In the genomic region with DNA sequence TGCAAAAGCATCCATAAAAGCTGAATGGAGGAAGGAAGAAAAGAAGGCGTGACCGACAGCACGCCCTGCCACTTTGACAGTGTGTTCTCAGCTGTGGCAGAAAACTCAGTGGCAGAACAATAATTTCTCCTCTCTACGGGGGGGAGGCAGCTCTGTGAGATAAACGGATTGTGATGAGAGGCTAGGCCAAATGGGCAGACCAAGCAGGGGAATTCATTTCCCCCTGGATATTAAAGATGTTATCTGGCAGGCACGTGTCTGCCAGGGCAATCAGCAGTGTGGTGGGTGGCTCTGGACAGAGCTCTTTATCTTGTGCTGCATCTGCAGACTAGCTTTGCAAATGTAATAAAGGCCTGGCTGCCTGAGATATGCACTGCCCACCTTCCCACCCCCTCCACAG, we compare ENCODE assay signal across 13 cellular contexts. TPM values are rescaled to one million over a fixed set of nuclear protein-coding genes. Genes with fewer than 3 reads are reported as not detected.
DNase-seq lines count a peak whose midpoint lies in the region; ATAC-seq and TF ChIP-seq lines count a peak whose summit lies in the region.
"Had no signal": no experiment of that assay in that cellular context is flagged by ENCODE, and none has a peak within 500 bp of the region (broad histone marks: within the 10 kb centered on the region; RNA-seq: fewer than 3 reads in every experiment).

No MANE protein-coding gene starts in this region.

- TF ChIP-seq CTCF in GM23338 (conservative IDR thresholded peaks at IDR 0.05; ENCODE audit: low read depth in 2 of 2) (no peak), thyroid gland (IDR thresholded peaks at IDR 0.05) (no peak)

- H3K4me2 ChIP-seq in BLaER1 (peak overlapping the region; percentile 47), GM23338 (no peak overlapping the region)

- WGBS in thyroid gland, 2 donors = 52 to 72% methylated on average over 6 of the region's 6 CpGs

- no peak overlapping the region for H3K4me3 Mint-ChIP-seq in GM23338
- H3K4me3 Mint-ChIP-seq in immature natural killer cell = peak overlapping the region; percentile 6 to 62 (median 52)

- H3K27ac Mint-ChIP-seq in GM23338 (0 out of 2 replicates have a peak overlapping the region, but pooled peaks have one; percentile 0), immature natural killer cell (peak overlapping the region in 5 of 6 donors; percentile 12 to 90 (median 16))

- no peaks in the 10 kb centered on the region for H3K9me3 Mint-ChIP-seq in GM23338
- H3K9me3 Mint-ChIP-seq in immature natural killer cell = no peaks in the 10 kb centered on the region

- intact Hi-C loops in thyroid gland (cut with DNase I) = no loop called here

- H3K9ac ChIP-seq in BLaER1 (0 out of 2 replicates have a peak overlapping the region, but pooled peaks have one; percentile 38), SK-N-MC (ENCODE audit: insufficient read length) (no peak overlapping the region)

- H3K4me3 ChIP-seq in BLaER1 (no peak overlapping the region), GM23338 (no peak overlapping the region), SK-N-MC (no peak overlapping the region), thyroid gland (replicated peaks in 1 of 3) (no peak overlapping the region)
- H3K4me3 ChIP-seq: GM12878 had no signal

- H3K36me3 Mint-ChIP-seq in GM23338 (ENCODE audit: low read depth) (peaks cover 1% of the 10 kb centered on the region; the same call in 2 of the 3 replicates), immature natural killer cell (peaks cover 0 to 14% (median 9%) of the 10 kb centered on the region in 3 donors)

- H3K79me2 ChIP-seq in GM23338 (replicated peaks; ENCODE audit: insufficient read depth) = peaks cover 24% of the 10 kb centered on the region

- H3K36me3 ChIP-seq in BLaER1 (peaks cover 14% of the 10 kb centered on the region), GM23338 (ENCODE audit: insufficient read depth) (no peaks in the 10 kb centered on the region; the same call in 1 of the 2 replicates), SK-N-MC (ENCODE audit: insufficient read depth, low read length) (peaks cover 5% of the 10 kb centered on the region; the same call in 1 of the 2 replicates), thyroid gland (peaks cover 0 to under 1% of the 10 kb centered on the region in 2 donors)

- DNase-seq in GM23338 (ENCODE audit: low spot score) = no peak
- DNase-seq in SK-N-MC (ENCODE audit: low read depth, low spot score) = no peak
- DNase-seq in immature natural killer cell = no peak
- no peak for DNase-seq in thyroid gland
- no peak for DNase-seq in EL
- DNase-seq in cerebellar nuclear complex (lab: John Stamatoyannopoulos, UW) = no peak
- DNase-seq: activated CD8-positive, alpha-beta memory T cell treated with anti-CD3 and anti-CD28 coated beads for 24 hours; hippocampal formation; Kasumi-1; NCI-H510A treated with DMSO at 0.1 percent for 48 hours had no signal

- H3K27me3 ChIP-seq in BLaER1 = no peaks in the 10 kb centered on the region
- no peaks in the 10 kb centered on the region for H3K27me3 ChIP-seq in GM23338 (ENCODE audit: insufficient read depth)
- no peaks in the 10 kb centered on the region for H3K27me3 ChIP-seq in thyroid gland

- H3K27ac ChIP-seq in BLaER1 = peak overlapping the region; percentile 22; the same call in 1 of the 2 replicates
- no peak overlapping the region for H3K27ac ChIP-seq in GM23338 (ENCODE audit: low read depth)
- peak overlapping the region; percentile 56 for H3K27ac ChIP-seq in SK-N-MC
- no peak overlapping the region for H3K27ac ChIP-seq in thyroid gland

- 0 out of 2 replicates have a peak, but pooled peaks cover 3% of the 10 kb centered on the region for H3F3A ChIP-seq in GM23338 (replicated peaks; ENCODE audit: low read depth)

- no peak for ATAC-seq in GM23338
- ATAC-seq in GM21367 (IDR thresholded peaks at IDR 0.05; ENCODE audit: unreplicated experiment) = no peak
- ATAC-seq: GM12878 had no signal

- H4K20me1 ChIP-seq in BLaER1 (peaks cover 6% of the 10 kb centered on the region; the same call in 1 of the 2 replicates), GM23338 (replicated peaks; ENCODE audit: insufficient read depth) (no peaks in the 10 kb centered on the region)

- H3K9me2 ChIP-seq in GM23338 (ENCODE audit: insufficient read depth) = no peaks in the 10 kb centered on the region

- H3K9me3 ChIP-seq in BLaER1 (no peaks in the 10 kb centered on the region), SK-N-MC (ENCODE audit: low read depth, low read length) (no peaks in the 10 kb centered on the region), thyroid gland (no peaks in the 10 kb centered on the region)

- no peak for TF ChIP-seq POLR2A in thyroid gland (IDR thresholded peaks at IDR 0.05)

- H3K27me3 Mint-ChIP-seq in GM23338 (ENCODE audit: insufficient read depth, low read depth, poor library complexity) = peaks cover 4% of the 10 kb centered on the region
- H3K27me3 Mint-ChIP-seq in immature natural killer cell (ENCODE audit: low read depth in 3 of 3) = peaks cover 7 to 14% (median 11%) of the 10 kb centered on the region in 3 donors

- H3K4me1 Mint-ChIP-seq in GM23338 = peaks cover 16% of the 10 kb centered on the region
- peaks cover 32% of the 10 kb centered on the region in 2 donors for H3K4me1 Mint-ChIP-seq in immature natural killer cell

- H3K4me1 ChIP-seq in BLaER1 (peaks cover 62% of the 10 kb centered on the region), GM23338 (ENCODE audit: insufficient read depth) (no peaks in the 10 kb centered on the region; the same call in 1 of the 2 replicates), thyroid gland (peaks cover 6 to 7% of the 10 kb centered on the region in 2 donors)

- H2AFZ ChIP-seq in GM23338 = peak overlapping the region; percentile 28; the same call in 1 of the 2 replicates

TF ChIP-seq in GM23338, 12 proteins besides CTCF, POLR2A, EP300 and RAD21:
- TF ChIP-seq, protein P1, sequence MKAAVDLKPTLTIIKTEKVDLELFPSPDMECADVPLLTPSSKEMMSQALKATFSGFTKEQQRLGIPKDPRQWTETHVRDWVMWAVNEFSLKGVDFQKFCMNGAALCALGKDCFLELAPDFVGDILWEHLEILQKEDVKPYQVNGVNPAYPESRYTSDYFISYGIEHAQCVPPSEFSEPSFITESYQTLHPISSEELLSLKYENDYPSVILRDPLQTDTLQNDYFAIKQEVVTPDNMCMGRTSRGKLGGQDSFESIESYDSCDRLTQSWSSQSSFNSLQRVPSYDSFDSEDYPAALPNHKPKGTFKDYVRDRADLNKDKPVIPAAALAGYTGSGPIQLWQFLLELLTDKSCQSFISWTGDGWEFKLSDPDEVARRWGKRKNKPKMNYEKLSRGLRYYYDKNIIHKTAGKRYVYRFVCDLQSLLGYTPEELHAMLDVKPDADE (IDR thresholded peaks at IDR 0.05) = no peak
- no peak for TF ChIP-seq REST (IDR thresholded peaks at IDR 0.05; ENCODE audit: unreplicated experiment)

RNA-seq across cellular contexts. Expression of gene RMDN3, which starts 1.9 kb away (rescaled TPM):
- 16.4 and 17.0 TPM in 2 replicates for total RNA-seq in GM23338 (2014; rRNA removed; shearing (Covaris generic))
- polyA plus RNA-seq in GM23338 (2016; fragmentation: Nextera tagmentation; extraction: Ambion mirVana) = 13.0 and 15.6 TPM in 2 replicates
- polyA plus RNA-seq in immature natural killer cell = 100 to 1,000 TPM in 2 of 3 donors, 10 to 100 TPM in 1; 44.6 to 118 (median 110) TPM
- total RNA-seq in thyroid gland = 10 to 100 TPM; 29.2 to 39.8 (median 31.7) TPM

RNA-seq across cellular contexts. Expression of gene GCHFR, which starts 6.9 kb away (rescaled TPM):
- total RNA-seq in GM23338 (2014; rRNA removed; shearing (Covaris generic)) = 44.2 and 45.4 TPM in 2 replicates
- polyA plus RNA-seq in GM23338 (2016; fragmentation: Nextera tagmentation; extraction: Ambion mirVana) (38.9 and 40.2 TPM in 2 replicates), immature natural killer cell (100 to 1,000 TPM; 183 to 303 (median 230) TPM)
- total RNA-seq in thyroid gland = 10 to 100 TPM; 17.1 to 73.4 (median 34.7) TPM

RNA-seq across cellular contexts. Expression of gene C15orf62, which starts 12.8 kb away (rescaled TPM):
- 0.08 and 0.80 TPM in 2 replicates for total RNA-seq in GM23338 (2014; rRNA removed; shearing (Covaris generic))
- polyA plus RNA-seq in GM23338 (2016; fragmentation: Nextera tagmentation; extraction: Ambion mirVana) (0.16 and 0.68 TPM in 2 replicates), immature natural killer cell (under 1 TPM in 2 of 3 donors, not detected in 1; 0.08 to 0.12 TPM)
- total RNA-seq in thyroid gland = under 1 TPM in 3 of 4 donors, not detected in 1; 0.13 to 0.79 (median 0.22) TPM

RNA-seq across cellular contexts. Expression of gene ZFYVE19, which starts 50.0 kb away (rescaled TPM):
- 22.7 and 23.5 TPM in 2 replicates for total RNA-seq in GM23338 (2014; rRNA removed; shearing (Covaris generic))
- polyA plus RNA-seq in GM23338 (2016; fragmentation: Nextera tagmentation; extraction: Ambion mirVana) (8.5 and 9.8 TPM in 2 replicates), immature natural killer cell (10 to 100 TPM; 12.8 to 22.0 (median 20.9) TPM)
- 10 to 100 TPM; 21.7 to 37.8 (median 22.3) TPM for total RNA-seq in thyroid gland

RNA-seq across cellular contexts. Expression of gene DNAJC17, which starts 50.3 kb away (rescaled TPM):
- total RNA-seq in GM23338 (2014; rRNA removed; shearing (Covaris generic)) = 23.0 and 35.0 TPM in 2 replicates
- 77.6 and 81.6 TPM in 2 replicates for polyA plus RNA-seq in GM23338 (2016; fragmentation: Nextera tagmentation; extraction: Ambion mirVana)
- 10 to 100 TPM; 25.6 to 62.8 (median 34.7) TPM for polyA plus RNA-seq in immature natural killer cell
- 10 to 100 TPM; 21.6 to 51.9 (median 45.8) TPM for total RNA-seq in thyroid gland

Comparison
In these comparisons a context has a peak if more than half of its experiments do, and no peak if none do; other contexts are left out.
1. H3K27ac ChIP-seq: peak in BLaER1 (single experiment) and SK-N-MC (single experiment); none in GM23338 (single experiment) and thyroid gland (0 of 3).